Comparison of ENCODE assay signal across 8 cellular contexts in genomic region chr5:86880785-86881492, GRCh38.
DNase-seq lines count a peak whose midpoint lies in the region; ATAC-seq and TF ChIP-seq lines count a peak whose summit lies in the region.

No MANE protein-coding gene starts in this region.

- TF ChIP-seq CTCF in prostate gland (IDR thresholded peaks at IDR 0.05) = peak in 3 of 4 experiments; percentile 53 to 59 (median 54)

- no peak overlapping the region for H3K4me3 ChIP-seq in prostate gland

- intact Hi-C loops in head of caudate nucleus (cut with DNase I) (loop anchor here (5.0 kb wide), 1 partner anchor 91 kb away; no protein-coding TSS in a partner anchor), prostate gland (cut with DNase I) (loop anchor here (5.0 kb wide), 1 partner anchor 86 kb away; no protein-coding TSS in a partner anchor)

- WGBS in prostate gland = 60% methylated on average over 3 of the region's 3 CpGs

- DNase-seq in G401 (ENCODE audit: low spot score) = peak; percentile 70
- DNase-seq in HPDE6-E6E7 (ENCODE audit: extremely low spot score) = peak; percentile 54
- DNase-seq in NOMO-1 treated with dmso at 0.1 percent for 144 hours (lab: John Stamatoyannopoulos, UW; ENCODE audit: unreplicated experiment) = peak; percentile 27
- peak; percentile 14 for DNase-seq in activated naive CD4-positive, alpha-beta T cell treated with anti-CD3 and anti-CD28 coated beads, Interleukin-2, amount 50 U/mL, for 16 hours
- DNase-seq in head of caudate nucleus = peak in 40 of 42 donors; percentile 12 to 80 (median 48)
- DNase-seq in prostate gland (ENCODE audit: low spot score) = peak; percentile 13

- TF ChIP-seq POLR2A in prostate gland (IDR thresholded peaks at IDR 0.05) = no peak

- ATAC-seq in GM21526 (IDR thresholded peaks at IDR 0.05; ENCODE audit: low FRiP score, unreplicated experiment) (peak; percentile 98), GM19324 (IDR thresholded peaks at IDR 0.05; ENCODE audit: low FRiP score, unreplicated experiment) (no peak)

- H3K27ac ChIP-seq in prostate gland = no peak overlapping the region

- no peaks in the 10 kb centered on the region for H3K36me3 ChIP-seq in prostate gland

- no peaks in the 10 kb centered on the region for H3K4me1 ChIP-seq in prostate gland (replicated peaks)

- H3K27me3 ChIP-seq in prostate gland (replicated peaks; ENCODE audit: insufficient read depth) = no peaks in the 10 kb centered on the region

- in situ Hi-C loops in G401 (cut with HindIII; ENCODE audit: low sequenced_read_pairs) = no loop called here

- H3K9me3 ChIP-seq in prostate gland = no peaks in the 10 kb centered on the region

Comparison
In these comparisons a context has a peak if more than half of its experiments do, and no peak if none do; other contexts are left out.
1. DNase-seq: peak in every context shown above with its lines; median percentile 70 in G401; 54 in HPDE6-E6E7; 48 in head of caudate nucleus; 27 in NOMO-1 treated with dmso at 0.1 percent for 144 hours; 14 in activated naive CD4-positive, alpha-beta T cell treated with anti-CD3 and anti-CD28 coated beads, Interleukin-2, amount 50 U/mL, for 16 hours; 13 in prostate gland.